22 cellular contexts compared by ENCODE assay signal in the genomic region with DNA sequence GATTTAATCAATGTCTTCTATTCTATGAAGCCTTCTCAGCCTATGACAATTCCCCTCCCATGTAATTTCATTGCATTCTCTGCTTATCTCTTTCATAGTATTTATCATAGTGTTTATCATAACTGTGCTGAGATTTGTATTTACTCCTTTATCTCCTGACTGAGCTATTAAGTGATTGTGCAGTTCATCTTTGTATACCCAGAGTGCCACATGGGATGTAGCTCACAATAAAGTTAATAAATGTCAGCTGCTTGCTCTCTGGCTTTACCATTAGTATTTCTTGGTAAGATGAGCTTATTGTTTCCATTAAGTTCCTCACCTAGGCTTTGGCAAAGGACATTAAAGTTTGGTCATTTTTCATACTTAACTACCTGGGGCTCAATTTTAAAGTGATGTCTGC.
"Had no signal": no experiment of that assay in that cellular context is flagged by ENCODE, and none has a peak within 500 bp of the region (broad histone marks: within the 10 kb centered on the region; RNA-seq: fewer than 3 reads in every experiment).

No MANE protein-coding gene starts in this region.

- H3K9me3 Mint-ChIP-seq: activated naive CD8-positive, alpha-beta T cell treated with anti-CD3 and anti-CD28 coated beads, Interleukin-2, amount 10 ng/mL, durations not matched to agents 7 days and 5 days had no signal

- H3K27ac Mint-ChIP-seq: activated CD4-positive, alpha-beta memory T cell treated with anti-CD3 and anti-CD28 coated beads for 36 hours; activated CD4-positive, alpha-beta T cell treated with anti-CD3 and anti-CD28 coated beads, Interleukin-2, amount 10 ng/mL, durations not matched to agents 24 days and 14 days; activated naive CD4-positive, alpha-beta T cell treated with anti-CD3 and anti-CD28 coated beads, Interleukin-2, amount 10 ng/mL, durations not matched to agents 7 days and 5 days; activated naive CD8-positive, alpha-beta T cell treated with anti-CD3 and anti-CD28 coated beads, Interleukin-2, amount 10 ng/mL, durations not matched to agents 7 days and 5 days; activated T-cell treated with anti-CD3 and anti-CD28 coated beads, Interleukin-2, amount 50 U/mL, for 24 hours; effector memory CD8-positive, alpha-beta T cell; naive B cell; nephron progenitor cell had no signal

- H3K36me3 Mint-ChIP-seq: activated CD4-positive, alpha-beta memory T cell treated with anti-CD3 and anti-CD28 coated beads for 36 hours; activated naive CD4-positive, alpha-beta T cell treated with anti-CD3 and anti-CD28 coated beads, Interleukin-2, amount 10 ng/mL, durations not matched to agents 7 days and 5 days; activated naive CD8-positive, alpha-beta T cell treated with anti-CD3 and anti-CD28 coated beads, Interleukin-2, amount 10 ng/mL, durations not matched to agents 7 days and 5 days; naive B cell had no signal

- H3K27me3 Mint-ChIP-seq: activated CD4-positive, alpha-beta memory T cell treated with anti-CD3 and anti-CD28 coated beads for 36 hours; activated CD4-positive, alpha-beta T cell treated with anti-CD3 and anti-CD28 coated beads, Interleukin-2, amount 10 ng/mL, durations not matched to agents 24 days and 14 days; activated naive CD4-positive, alpha-beta T cell treated with anti-CD3 and anti-CD28 coated beads, Interleukin-2, amount 10 ng/mL, durations not matched to agents 7 days and 5 days; activated naive CD8-positive, alpha-beta T cell treated with anti-CD3 and anti-CD28 coated beads, Interleukin-2, amount 10 ng/mL, durations not matched to agents 7 days and 5 days; activated T-cell treated with anti-CD3 and anti-CD28 coated beads, Interleukin-2, amount 50 U/mL, for 24 hours; effector memory CD8-positive, alpha-beta T cell; naive B cell had no signal

- H3K4me1 Mint-ChIP-seq: activated CD4-positive, alpha-beta T cell treated with anti-CD3 and anti-CD28 coated beads, Interleukin-2, amount 10 ng/mL, durations not matched to agents 24 days and 14 days; activated naive CD4-positive, alpha-beta T cell treated with anti-CD3 and anti-CD28 coated beads, Interleukin-2, amount 10 ng/mL, durations not matched to agents 7 days and 5 days; activated naive CD8-positive, alpha-beta T cell treated with anti-CD3 and anti-CD28 coated beads, Interleukin-2, amount 10 ng/mL, durations not matched to agents 7 days and 5 days; naive B cell; nephron progenitor cell had no signal

- H3K4me3 Mint-ChIP-seq: activated CD4-positive, alpha-beta memory T cell treated with anti-CD3 and anti-CD28 coated beads for 36 hours; activated CD4-positive, alpha-beta T cell treated with anti-CD3 and anti-CD28 coated beads, Interleukin-2, amount 10 ng/mL, durations not matched to agents 24 days and 14 days; activated naive CD4-positive, alpha-beta T cell treated with anti-CD3 and anti-CD28 coated beads, Interleukin-2, amount 10 ng/mL, durations not matched to agents 7 days and 5 days; activated naive CD8-positive, alpha-beta T cell treated with anti-CD3 and anti-CD28 coated beads, Interleukin-2, amount 10 ng/mL, durations not matched to agents 7 days and 5 days; activated T-cell treated with anti-CD3 and anti-CD28 coated beads, Interleukin-2, amount 50 U/mL, for 24 hours; effector memory CD8-positive, alpha-beta T cell; naive B cell; nephron progenitor cell had no signal

- DNase-seq: activated CD4-positive, alpha-beta memory T cell treated with anti-CD3 and anti-CD28 coated beads for 36 hours; activated CD4-positive, alpha-beta T cell treated with anti-CD3 and anti-CD28 coated beads, Interleukin-2, amount 10 ng/mL, durations not matched to agents 24 days and 14 days; activated CD4-positive, CD25-positive, alpha-beta regulatory T cell treated with anti-CD3 and anti-CD28 coated beads, Interleukin-2, amount 50 U/mL, for 72 hours; activated CD8-positive, alpha-beta memory T cell treated with anti-CD3 and anti-CD28 coated beads, Interleukin-2, amount 50 U/mL, for 4 hours; activated gamma-delta T cell; activated naive CD4-positive, alpha-beta T cell treated with anti-CD3 and anti-CD28 coated beads, Interleukin-2, amount 10 ng/mL, durations not matched to agents 7 days and 5 days; activated naive CD8-positive, alpha-beta T cell treated with anti-CD3 and anti-CD28 coated beads, Interleukin-2, amount 10 ng/mL, durations not matched to agents 7 days and 5 days; activated T-cell treated with anti-CD3 and anti-CD28 coated beads, Interleukin-2, amount 50 U/mL, for 24 hours; caudate nucleus; cortex of kidney; effector memory CD8-positive, alpha-beta T cell; islet precursor cell; left ventricle myocardium inferior; naive B cell; nephron progenitor cell; right lobe of liver; stimulated activated CD4-positive, alpha-beta T cell treated with anti-CD3 and anti-CD28 coated beads, Interleukin-2, amount 100 ng/mL, for 48 hours; stimulated activated naive CD8-positive, alpha-beta T cell treated with anti-CD3 and anti-CD28 coated beads, Interleukin-15, Interleukin-2, amounts not matched to agents 100 U/mL and 50 U/mL, for 24 hours; testis; transverse colon; WERI-Rb-1 had no signal

- ATAC-seq: effector memory CD8-positive, alpha-beta T cell; gastroesophageal sphincter; right lobe of liver; stimulated activated naive CD8-positive, alpha-beta T cell treated with anti-CD3 and anti-CD28 coated beads, Interleukin-15, Interleukin-2, amounts not matched to agents 100 U/mL and 50 U/mL, for 24 hours had no signal
